17 cellular contexts compared by ENCODE assay signal in genomic region chr12:72647139-72647538, GRCh38.
"Had no signal": no experiment of that assay in that cellular context is flagged by ENCODE, and none has a peak within 500 bp of the region (broad histone marks: within the 10 kb centered on the region; RNA-seq: fewer than 3 reads in every experiment).

No MANE protein-coding gene starts in this region.

- ATAC-seq: activated T-cell treated with anti-CD3 and anti-CD28 coated beads, Interleukin-2, amount 50 U/mL, for 72 hours; gastrocnemius medialis; left colon; natural killer cell treated with Interleukin-12 subunit alpha and Interleukin-12 subunit beta and Interleukin-15 and Interleukin-18, amount 100 ng/mL, for 72 hours had no signal

- DNase-seq: activated CD4-positive, alpha-beta memory T cell treated with anti-CD3 and anti-CD28 coated beads for 36 hours; activated CD4-positive, alpha-beta T cell treated with anti-CD3 and anti-CD28 coated beads for 48 hours; activated effector memory CD4-positive, alpha-beta T cell treated with Interleukin-2 at 50 U/mL for 16 hours; activated naive CD4-positive, alpha-beta T cell treated with anti-CD3 and anti-CD28 coated beads for 36 hours; activated naive CD8-positive, alpha-beta T cell treated with anti-CD3 and anti-CD28 coated beads, Interleukin-2, amount 10 ng/mL, durations not matched to agents 7 days and 5 days; activated T-cell treated with anti-CD3 and anti-CD28 coated beads, Interleukin-2, amount 50 U/mL, for 72 hours; amygdala; cerebellar nuclear complex; endodermal cell; esophagus squamous epithelium; gastrocnemius medialis; left colon; spleen; stimulated activated CD4-positive, alpha-beta T cell treated with anti-CD3 and anti-CD28 coated beads, Interleukin-4, amount 100 ng/mL, for 1 hour; stimulated activated naive CD4-positive, alpha-beta T cell treated with Interleukin-2 at 50 U/mL for 16 hours; upper lobe of left lung had no signal
